27 cellular contexts compared by ENCODE assay signal in genomic region chr16:28009586-28010373, GRCh38. TPM values are rescaled to one million over a fixed set of nuclear protein-coding genes. Genes with fewer than 3 reads are reported as not detected.
"Had no signal": no experiment of that assay in that cellular context is flagged by ENCODE, and none has a peak within 500 bp of the region (broad histone marks: within the 10 kb centered on the region; RNA-seq: fewer than 3 reads in every experiment).

No MANE protein-coding gene starts in this region.

- H3K36me3 ChIP-seq: gastroesophageal sphincter, heart left ventricle, ovary, prostate gland, uterus had no signal

- ATAC-seq: activated CD8-positive, alpha-beta memory T cell treated with anti-CD3 and anti-CD28 coated beads, Interleukin-2, amount 10 ng/mL, durations not matched to agents 7 days and 5 days; activated CD8-positive, alpha-beta T cell treated with anti-CD3 and anti-CD28 coated beads, Interleukin-2, amount 10 ng/mL, durations not matched to agents 7 days and 5 days; activated naive CD8-positive, alpha-beta T cell treated with anti-CD3 and anti-CD28 coated beads, Interleukin-2, amount 50 U/mL, for 24 hours; gastroesophageal sphincter; heart left ventricle; left colon; naive thymus-derived CD8-positive, alpha-beta T cell; T-helper 17 cell had no signal

- H3K4me1 ChIP-seq: gastroesophageal sphincter, heart left ventricle, prostate gland, uterus had no signal

- H3K4me3 Mint-ChIP-seq: activated CD8-positive, alpha-beta memory T cell treated with anti-CD3 and anti-CD28 coated beads, Interleukin-2, amount 10 ng/mL, durations not matched to agents 7 days and 5 days; activated CD8-positive, alpha-beta T cell treated with anti-CD3 and anti-CD28 coated beads, Interleukin-2, amount 10 ng/mL, durations not matched to agents 7 days and 5 days; activated naive CD4-positive, alpha-beta T cell treated with anti-CD3 and anti-CD28 coated beads, Interleukin-2, amount 50 U/mL, for 24 hours; activated naive CD8-positive, alpha-beta T cell treated with anti-CD3 and anti-CD28 coated beads, Interleukin-2, amount 50 U/mL, for 24 hours; immature natural killer cell; memory B cell; naive thymus-derived CD8-positive, alpha-beta T cell; T-helper 17 cell; type B pancreatic cell had no signal

- H3K4me1 Mint-ChIP-seq: activated naive CD4-positive, alpha-beta T cell treated with anti-CD3 and anti-CD28 coated beads, Interleukin-2, amount 50 U/mL, for 24 hours; activated naive CD8-positive, alpha-beta T cell treated with anti-CD3 and anti-CD28 coated beads, Interleukin-2, amount 50 U/mL, for 24 hours; immature natural killer cell; memory B cell had no signal

- H3K36me3 Mint-ChIP-seq: activated CD8-positive, alpha-beta memory T cell treated with anti-CD3 and anti-CD28 coated beads, Interleukin-2, amount 10 ng/mL, durations not matched to agents 7 days and 5 days; activated naive CD4-positive, alpha-beta T cell treated with anti-CD3 and anti-CD28 coated beads, Interleukin-2, amount 50 U/mL, for 24 hours; immature natural killer cell; naive thymus-derived CD8-positive, alpha-beta T cell; type B pancreatic cell had no signal

- DNase-seq: activated CD4-positive, alpha-beta T cell treated with anti-CD3 and anti-CD28 coated beads for 1 hour; activated CD4-positive, alpha-beta T cell treated with anti-CD3 and anti-CD28 coated beads, Interleukin-2, amount 50 U/mL, for 1 hour; activated CD8-positive, alpha-beta memory T cell treated with anti-CD3 and anti-CD28 coated beads, Interleukin-2, amount 10 ng/mL, durations not matched to agents 7 days and 5 days; activated naive CD8-positive, alpha-beta T cell treated with anti-CD3 and anti-CD28 coated beads, Interleukin-2, amount 50 U/mL, for 24 hours; activated T-cell treated with anti-CD3 and anti-CD28 coated beads, Interleukin-2, amount 50 U/mL, for 48 hours; central memory CD4-positive, alpha-beta T cell; heart left ventricle; immature natural killer cell; kidney; left colon; naive thymus-derived CD8-positive, alpha-beta T cell; ovary; stimulated activated naive CD4-positive, alpha-beta T cell treated with Interleukin-2 at 50 U/mL for 16 hours; T-helper 17 cell; T1000; uterus had no signal

- H3K9me3 Mint-ChIP-seq: activated naive CD4-positive, alpha-beta T cell treated with anti-CD3 and anti-CD28 coated beads, Interleukin-2, amount 50 U/mL, for 24 hours; activated naive CD8-positive, alpha-beta T cell treated with anti-CD3 and anti-CD28 coated beads, Interleukin-2, amount 50 U/mL, for 24 hours; activated T-helper 2 cell treated with anti-CD3 and anti-CD28 coated beads, Interferon-gamma antibody, Interleukin-2, Interleukin-4, amounts not matched to agents 10 μg/mL and 5 μg/mL and 100 μg/mL, durations not matched to agents 14 hours and 24 hours and 36 hours; immature natural killer cell; naive thymus-derived CD8-positive, alpha-beta T cell; type B pancreatic cell had no signal

- H3K27ac ChIP-seq: gastroesophageal sphincter, heart left ventricle, ovary, prostate gland, uterus had no signal

- H3K9me3 ChIP-seq: gastroesophageal sphincter, heart left ventricle, ovary, prostate gland, uterus had no signal

- H3K27ac Mint-ChIP-seq: activated CD8-positive, alpha-beta memory T cell treated with anti-CD3 and anti-CD28 coated beads, Interleukin-2, amount 10 ng/mL, durations not matched to agents 7 days and 5 days; activated naive CD4-positive, alpha-beta T cell treated with anti-CD3 and anti-CD28 coated beads, Interleukin-2, amount 50 U/mL, for 24 hours; activated naive CD8-positive, alpha-beta T cell treated with anti-CD3 and anti-CD28 coated beads, Interleukin-2, amount 50 U/mL, for 24 hours; activated T-helper 2 cell treated with anti-CD3 and anti-CD28 coated beads, Interferon-gamma antibody, Interleukin-2, Interleukin-4, amounts not matched to agents 10 μg/mL and 5 μg/mL and 100 μg/mL, durations not matched to agents 14 hours and 24 hours and 36 hours; immature natural killer cell; memory B cell; T-helper 17 cell; type B pancreatic cell had no signal

- H3K4me3 ChIP-seq: gastroesophageal sphincter, heart left ventricle, ovary, prostate gland, uterus had no signal

- H3K27me3 ChIP-seq: ovary, uterus had no signal

RNA-seq across cellular contexts. Expression of gene GSG1L, which starts 53.7 kb away (rescaled TPM):
- total RNA-seq: activated CD8-positive, alpha-beta memory T cell treated with anti-CD3 and anti-CD28 coated beads, Interleukin-2, amount 10 ng/mL, durations not matched to agents 7 days and 5 days; activated T-helper 2 cell treated with anti-CD3 and anti-CD28 coated beads, Interferon-gamma antibody, Interleukin-2, Interleukin-4, amounts not matched to agents 10 μg/mL and 5 μg/mL and 100 μg/mL, durations not matched to agents 14 hours and 24 hours and 36 hours; endothelial cell of umbilical vein; fibroblast of lung; fibroblast of villous mesenchyme; kidney; naive thymus-derived CD8-positive, alpha-beta T cell; subcutaneous adipose tissue; T-helper 17 cell had no signal
